8 cellular contexts compared by ENCODE assay signal in the genomic region with DNA sequence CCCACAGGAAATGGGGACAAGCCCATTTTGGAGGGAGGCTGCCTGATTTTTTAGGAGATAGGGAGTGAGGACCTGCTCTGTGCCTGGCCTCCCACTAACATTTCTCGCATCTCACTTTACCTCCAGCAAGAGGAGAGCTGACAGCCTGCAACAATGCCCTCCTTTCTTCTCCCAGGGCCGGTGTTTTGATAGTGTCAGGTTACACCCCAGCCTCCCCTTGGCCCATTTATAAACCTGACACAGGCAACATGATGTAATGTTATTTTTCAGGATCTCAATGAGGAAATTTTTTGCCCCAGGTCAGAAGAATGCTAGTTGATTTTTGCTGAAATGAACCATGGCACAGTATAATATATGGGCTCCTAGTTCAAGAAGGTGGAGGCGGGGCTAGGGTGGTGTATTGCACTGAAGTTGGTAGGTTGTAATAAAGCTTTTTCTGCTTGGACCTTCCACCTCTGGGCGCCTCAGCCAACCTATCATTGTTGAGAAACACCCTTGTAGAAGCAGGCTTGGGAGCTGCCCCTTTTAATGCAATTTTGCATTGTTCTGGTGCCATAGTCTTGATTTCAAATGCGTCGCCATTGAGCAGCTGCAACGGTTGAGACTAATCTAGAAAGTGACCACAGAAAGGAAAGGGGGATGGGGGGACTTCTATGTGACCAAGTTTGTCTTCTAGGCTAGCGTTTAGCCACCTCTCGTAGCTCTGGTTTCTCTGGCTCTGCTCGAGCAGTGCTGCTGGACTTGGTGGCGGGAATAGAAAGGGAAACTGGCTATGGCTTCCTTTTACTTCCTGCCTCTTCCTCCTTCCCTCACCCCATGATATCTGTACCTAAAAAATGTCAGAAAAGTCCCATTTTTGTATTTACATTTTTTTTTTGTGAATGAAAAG. TPM values are rescaled to one million over a fixed set of nuclear protein-coding genes. Genes with fewer than 3 reads are reported as not detected.
DNase-seq lines count a peak whose midpoint lies in the region; ATAC-seq and TF ChIP-seq lines count a peak whose summit lies in the region.

No MANE protein-coding gene starts in this region.

- no peaks in the 10 kb centered on the region for H3K36me3 ChIP-seq in thoracic aorta

- no peaks in the 10 kb centered on the region for H3K9me3 Mint-ChIP-seq in activated naive CD4-positive, alpha-beta T cell treated with anti-CD3 and anti-CD28 coated beads for 36 hours

- no peak overlapping the region for H3K4me3 Mint-ChIP-seq in activated naive CD4-positive, alpha-beta T cell treated with anti-CD3 and anti-CD28 coated beads for 36 hours

- peak; percentile 61 for DNase-seq in LoVo (ENCODE audit: low spot score)
- DNase-seq in SW480 (ENCODE audit: low spot score) = peak; percentile 90
- peak; percentile 26 for DNase-seq in hepatic stellate cell (ENCODE audit: low spot score)
- no peak for DNase-seq in thoracic aorta (ENCODE audit: low spot score)
- no peak for DNase-seq in effector CD8-positive, alpha-beta T cell (lab: John Stamatoyannopoulos, UW)
- DNase-seq in activated naive CD4-positive, alpha-beta T cell treated with anti-CD3 and anti-CD28 coated beads for 36 hours = no peak
- DNase-seq in occipital lobe (lab: John Stamatoyannopoulos, UW) = no peak
- no peak for DNase-seq in activated CD4-positive, alpha-beta T cell treated with anti-CD3 and anti-CD28 coated beads, Interleukin-2, amount 50 U/mL, for 1 hour

- no peaks in the 10 kb centered on the region for H3K36me3 Mint-ChIP-seq in activated naive CD4-positive, alpha-beta T cell treated with anti-CD3 and anti-CD28 coated beads for 36 hours (ENCODE audit: low read depth)

- H3K27ac Mint-ChIP-seq in activated naive CD4-positive, alpha-beta T cell treated with anti-CD3 and anti-CD28 coated beads for 36 hours = no peak overlapping the region

- H3K27ac ChIP-seq in thoracic aorta = peak overlapping the region; percentile 76 to 77

- no peak for TF ChIP-seq CTCF in thoracic aorta (IDR thresholded peaks at IDR 0.05)

- peak; percentile 68 for ATAC-seq in thoracic aorta (ENCODE audit: insufficient number of reproducible peaks, low FRiP score, low read depth)

- H3K4me3 ChIP-seq in thoracic aorta = peak overlapping the region; percentile 62

- CTCF ChIA-PET in activated naive CD4-positive, alpha-beta T cell treated with anti-CD3 and anti-CD28 coated beads for 36 hours (lab: Charles Lee) = no interaction called here

- peaks cover 2% of the 10 kb centered on the region for H3K27me3 Mint-ChIP-seq in activated naive CD4-positive, alpha-beta T cell treated with anti-CD3 and anti-CD28 coated beads for 36 hours (ENCODE audit: low read depth)

- no peaks in the 10 kb centered on the region for H3K4me1 Mint-ChIP-seq in activated naive CD4-positive, alpha-beta T cell treated with anti-CD3 and anti-CD28 coated beads for 36 hours (ENCODE audit: low read depth)

- peaks cover 23 to 90% of the 10 kb centered on the region in 2 donors for H3K4me1 ChIP-seq in thoracic aorta (ENCODE audit: control insufficient read depth in 1 of 2, low read depth in 2 of 2)

- H3K27me3 ChIP-seq in thoracic aorta (replicated peaks; ENCODE audit: insufficient read depth) = no peaks in the 10 kb centered on the region

- H3K9me3 ChIP-seq in thoracic aorta = no peaks in the 10 kb centered on the region

- intact Hi-C loops in activated naive CD4-positive, alpha-beta T cell treated with anti-CD3 and anti-CD28 coated beads for 36 hours (cut with micrococcal nuclease) = no loop called here

RNA-seq across cellular contexts. Expression of a gene that starts 53.0 kb away (rescaled TPM):
- total RNA-seq in thoracic aorta (10 to 100 TPM; 50.5 to 53.1 TPM), occipital lobe (169 TPM)
- total RNA-seq in activated naive CD4-positive, alpha-beta T cell treated with anti-CD3 and anti-CD28 coated beads for 36 hours = under 1 TPM; 0.27 to 0.31 TPM

Comparison
In these comparisons a context has a peak if more than half of its experiments do, and no peak if none do; other contexts are left out.
1. DNase-seq: peak in LoVo (single experiment), SW480 (single experiment) and hepatic stellate cell (single experiment); none in thoracic aorta (single experiment), effector CD8-positive, alpha-beta T cell (single experiment), activated naive CD4-positive, alpha-beta T cell treated with anti-CD3 and anti-CD28 coated beads for 36 hours (single experiment), occipital lobe (single experiment) and activated CD4-positive, alpha-beta T cell treated with anti-CD3 and anti-CD28 coated beads, Interleukin-2, amount 50 U/mL, for 1 hour (single experiment).
2. RNA of a gene that starts 53.0 kb away (total RNA-seq): 169 TPM in occipital lobe (single experiment) and 50.5 to 53.1 TPM in thoracic aorta; 0.27 to 0.31 TPM in activated naive CD4-positive, alpha-beta T cell treated with anti-CD3 and anti-CD28 coated beads for 36 hours; every median in the first group is over 10 times any median in the second.